In the genomic region with DNA sequence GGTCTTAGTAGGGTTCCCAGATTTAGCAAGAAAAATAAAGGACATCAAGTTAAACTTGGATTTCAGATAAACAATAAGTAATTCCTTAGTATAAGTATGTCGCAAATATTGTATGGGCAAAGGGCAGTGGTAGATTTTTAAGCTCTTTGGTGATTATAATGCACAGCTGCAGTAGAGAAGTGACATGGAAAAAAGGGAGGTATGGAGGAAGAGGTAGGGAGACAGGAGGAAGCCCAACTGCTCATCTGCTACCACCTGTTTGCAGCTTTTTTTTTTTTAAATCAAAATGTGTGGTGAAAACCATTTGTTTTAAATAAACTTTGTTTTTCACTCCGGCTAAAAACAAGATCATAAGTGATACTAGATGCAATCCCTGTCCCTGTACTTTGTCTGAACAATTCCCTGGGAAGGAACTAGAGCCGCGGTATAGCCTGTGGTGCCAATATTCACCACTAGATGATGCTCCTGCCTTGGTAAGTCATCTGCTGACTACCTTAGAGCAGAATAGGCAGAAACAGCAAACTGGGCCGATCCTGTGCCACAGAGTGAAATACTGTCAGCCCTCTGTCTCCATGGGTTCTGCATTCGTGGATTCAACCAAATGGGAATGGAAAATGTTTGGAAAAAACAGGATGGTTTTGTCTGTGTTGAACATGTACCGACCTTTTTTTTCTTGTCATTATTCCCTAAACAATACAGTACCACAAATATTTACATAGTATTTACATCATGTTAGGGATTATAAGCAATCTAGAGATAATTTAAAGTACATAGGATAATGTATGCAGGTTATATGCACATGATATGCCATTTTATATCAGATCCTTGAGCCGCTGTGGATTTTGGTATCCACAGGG, we compare ENCODE assay signal across 8 cellular contexts.
A peak's percentile ranks its signal among the peaks of the same experiment; 100 is the strongest.
DNase-seq lines count a peak whose midpoint lies in the region; ATAC-seq and TF ChIP-seq lines count a peak whose summit lies in the region.

No MANE protein-coding gene starts in this region.

- ATAC-seq in GM18520 (IDR thresholded peaks at IDR 0.05; ENCODE audit: unreplicated experiment), result no peak

- H3K9me2 ChIP-seq in SK-N-SH, result no peaks in the 10 kb centered on the region

- H2AFZ ChIP-seq in SK-N-SH (ENCODE audit: low read depth), result no peak overlapping the region

- H3K9me3 ChIP-seq in SK-N-SH (no peaks in the 10 kb centered on the region), prostate gland (no peaks in the 10 kb centered on the region)

- intact Hi-C loops in head of caudate nucleus (cut with DNase I) (no loop called here), prostate gland (cut with DNase I) (no loop called here)

- no peaks in the 10 kb centered on the region for H3K36me3 Mint-ChIP-seq in activated naive CD4-positive, alpha-beta T cell treated with anti-CD3 and anti-CD28 coated beads, Interleukin-2, amount 10 ng/mL, durations not matched to agents 7 days and 5 days

- peak; percentile 100 for TF ChIP-seq CTCF in GM12865 (IDR thresholded peaks at IDR 0.05; ENCODE audit: insufficient read depth, low read depth, low read length, missing control alignments)
- peak; percentile 96 for TF ChIP-seq CTCF in SK-N-SH (IDR thresholded peaks at IDR 0.05)
- peak; percentile 68 to 94 (median 84) for TF ChIP-seq CTCF in prostate gland (IDR thresholded peaks at IDR 0.05)

- no peak for TF ChIP-seq EP300 in SK-N-SH (IDR thresholded peaks at IDR 0.05; ENCODE audit: borderline replicate concordance in 1 of 2, low read depth in 1 of 2, low read length in 1 of 2)

- H3K79me2 ChIP-seq in SK-N-SH (ENCODE audit: insufficient read depth), result no peaks in the 10 kb centered on the region

- H3K4me1 Mint-ChIP-seq in activated naive CD4-positive, alpha-beta T cell treated with anti-CD3 and anti-CD28 coated beads, Interleukin-2, amount 10 ng/mL, durations not matched to agents 7 days and 5 days, result no peaks in the 10 kb centered on the region

- H3F3A ChIP-seq in SK-N-SH (replicated peaks; ENCODE audit: insufficient read depth), result no peaks in the 10 kb centered on the region

- H4K20me1 ChIP-seq in SK-N-SH (ENCODE audit: insufficient read depth), result no peaks in the 10 kb centered on the region

- POLR2A ChIA-PET in HEK293T (lab: Yijun Ruan, JAX) (no interaction called here), SK-N-SH (lab: Yijun Ruan, JAX) (no interaction called here)

- H3K27me3 ChIP-seq in SK-N-SH (ENCODE audit: insufficient read depth) (no peaks in the 10 kb centered on the region; the same call in 1 of the 2 replicates), prostate gland (replicated peaks; ENCODE audit: insufficient read depth) (no peaks in the 10 kb centered on the region)

- no peak for TF ChIP-seq POLR2A in prostate gland (IDR thresholded peaks at IDR 0.05)

- H3K4me3 Mint-ChIP-seq in activated naive CD4-positive, alpha-beta T cell treated with anti-CD3 and anti-CD28 coated beads, Interleukin-2, amount 10 ng/mL, durations not matched to agents 7 days and 5 days, result no peak overlapping the region

- no peaks in the 10 kb centered on the region for H3K36me3 ChIP-seq in SK-N-SH (replicated peaks in 1 of 2; ENCODE audit: control insufficient read depth in 1 of 2, insufficient read depth in 2 of 2, low read length in 1 of 2)
- H3K36me3 ChIP-seq in prostate gland, result no peaks in the 10 kb centered on the region

- H3K4me2 ChIP-seq in SK-N-SH, result no peak overlapping the region

- peak; percentile 94 for TF ChIP-seq RAD21 in SK-N-SH (IDR thresholded peaks at IDR 0.05; ENCODE audit: low read length)

- H3K4me3 ChIP-seq in GM12865 (ENCODE audit: low read depth, low read length), result no peak overlapping the region
- no peak overlapping the region; a peak in 1 of 4 replicates for H3K4me3 ChIP-seq in SK-N-SH (ENCODE audit: low read depth in 2 of 2, low read length in 1 of 2)
- H3K4me3 ChIP-seq in prostate gland, result no peak overlapping the region

- H3K27me3 Mint-ChIP-seq in activated naive CD4-positive, alpha-beta T cell treated with anti-CD3 and anti-CD28 coated beads, Interleukin-2, amount 10 ng/mL, durations not matched to agents 7 days and 5 days, result peaks cover 8% of the 10 kb centered on the region

- 9% methylated on average over 8 of the region's 8 CpGs for WGBS in SK-N-SH (ENCODE audit: low lambda C conversion rate)
- 21% methylated on average over 8 of the region's 8 CpGs for WGBS in prostate gland

- H3K9ac ChIP-seq in SK-N-SH, result no peak overlapping the region

- H3K27ac ChIP-seq in SK-N-SH (ENCODE audit: low read depth in 2 of 2, low read length in 1 of 2) (no peak overlapping the region), prostate gland (no peak overlapping the region)

- CTCF ChIA-PET in HEK293T (lab: Yijun Ruan, JAX), result interaction anchor here (0.6 to 0.9 kb wide), 4 partner anchors 10 to 533 kb away, joined by 3 read pairs; no protein-coding TSS in a partner anchor
- CTCF ChIA-PET in SK-N-SH (lab: Yijun Ruan, JAX), result interaction anchor here (0.6 to 2.8 kb wide), 18 partner anchors 8 to 408 kb away, joined by 3 to 11 read pairs (median 3); no protein-coding TSS in a partner anchor
- CTCF ChIA-PET in activated naive CD4-positive, alpha-beta T cell treated with anti-CD3 and anti-CD28 coated beads, Interleukin-2, amount 10 ng/mL, durations not matched to agents 7 days and 5 days (lab: Charles Lee), result interaction anchor here (0.6 to 4.0 kb wide), 10 partner anchors 12 to 444 kb away, joined by 3 to 32 read pairs (median 3); no protein-coding TSS in a partner anchor

- H3K27ac Mint-ChIP-seq in activated naive CD4-positive, alpha-beta T cell treated with anti-CD3 and anti-CD28 coated beads, Interleukin-2, amount 10 ng/mL, durations not matched to agents 7 days and 5 days, result no peak overlapping the region

- DNase-seq in GM12865 (ENCODE audit: low read depth), result peak; percentile 75
- peak; percentile 74 for DNase-seq in HEK293T (ENCODE audit: extremely low spot score)
- peak; percentile 81 for DNase-seq in NAMALWA (ENCODE audit: low spot score)
- peak; percentile 53 for DNase-seq in SK-N-SH
- peak; percentile 78 for DNase-seq in activated naive CD4-positive, alpha-beta T cell treated with anti-CD3 and anti-CD28 coated beads, Interleukin-2, amount 10 ng/mL, durations not matched to agents 7 days and 5 days
- peak; percentile 9 to 87 (median 68) for DNase-seq in head of caudate nucleus
- DNase-seq in prostate gland (ENCODE audit: low spot score), result peak; percentile 72

- H3K4me1 ChIP-seq in SK-N-SH (ENCODE audit: control insufficient read depth in 1 of 2, insufficient read depth in 2 of 2, low read depth in 1 of 2, low read length in 1 of 2) (no peaks in the 10 kb centered on the region), prostate gland (replicated peaks) (no peaks in the 10 kb centered on the region)

- no peaks in the 10 kb centered on the region for H3K9me3 Mint-ChIP-seq in activated naive CD4-positive, alpha-beta T cell treated with anti-CD3 and anti-CD28 coated beads, Interleukin-2, amount 10 ng/mL, durations not matched to agents 7 days and 5 days

TF ChIP-seq in HEK293T, 16 proteins besides CTCF, POLR2A, EP300 and RAD21:
- TF ChIP-seq FOXK2 (IDR thresholded peaks at IDR 0.05) (no peak), BHLHE40 (IDR thresholded peaks at IDR 0.05; ENCODE audit: borderline replicate concordance) (no peak), LEF1 (IDR thresholded peaks at IDR 0.05; ENCODE audit: borderline replicate concordance) (no peak), FOXA1 (IDR thresholded peaks at IDR 0.05) (no peak), SP1 (IDR thresholded peaks at IDR 0.05) (no peak), NFRKB (IDR thresholded peaks at IDR 0.05) (no peak), L3MBTL2 (conservative IDR thresholded peaks at IDR 0.05) (no peak), PKNOX1 (IDR thresholded peaks at IDR 0.05) (no peak), ELF4 (IDR thresholded peaks at IDR 0.05) (no peak), FOXM1 (IDR thresholded peaks at IDR 0.05; ENCODE audit: borderline replicate concordance) (no peak), ZNF384 (IDR thresholded peaks at IDR 0.05) (no peak), TARDBP (IDR thresholded peaks at IDR 0.05) (no peak)

TF ChIP-seq in SK-N-SH, 30 proteins besides CTCF, POLR2A, EP300 and RAD21:
- TF ChIP-seq, protein P1, sequence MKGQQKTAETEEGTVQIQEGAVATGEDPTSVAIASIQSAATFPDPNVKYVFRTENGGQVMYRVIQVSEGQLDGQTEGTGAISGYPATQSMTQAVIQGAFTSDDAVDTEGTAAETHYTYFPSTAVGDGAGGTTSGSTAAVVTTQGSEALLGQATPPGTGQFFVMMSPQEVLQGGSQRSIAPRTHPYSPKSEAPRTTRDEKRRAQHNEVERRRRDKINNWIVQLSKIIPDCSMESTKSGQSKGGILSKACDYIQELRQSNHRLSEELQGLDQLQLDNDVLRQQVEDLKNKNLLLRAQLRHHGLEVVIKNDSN (IDR thresholded peaks at IDR 0.05; ENCODE audit: borderline replicate concordance, low read depth), result no peak
- TF ChIP-seq SMC3 (IDR thresholded peaks at IDR 0.05; ENCODE audit: low read depth, low read length), result peak; percentile 92
TF ChIP-seq in SK-N-SH: peak in this region for 1.
